In the genomic region with DNA sequence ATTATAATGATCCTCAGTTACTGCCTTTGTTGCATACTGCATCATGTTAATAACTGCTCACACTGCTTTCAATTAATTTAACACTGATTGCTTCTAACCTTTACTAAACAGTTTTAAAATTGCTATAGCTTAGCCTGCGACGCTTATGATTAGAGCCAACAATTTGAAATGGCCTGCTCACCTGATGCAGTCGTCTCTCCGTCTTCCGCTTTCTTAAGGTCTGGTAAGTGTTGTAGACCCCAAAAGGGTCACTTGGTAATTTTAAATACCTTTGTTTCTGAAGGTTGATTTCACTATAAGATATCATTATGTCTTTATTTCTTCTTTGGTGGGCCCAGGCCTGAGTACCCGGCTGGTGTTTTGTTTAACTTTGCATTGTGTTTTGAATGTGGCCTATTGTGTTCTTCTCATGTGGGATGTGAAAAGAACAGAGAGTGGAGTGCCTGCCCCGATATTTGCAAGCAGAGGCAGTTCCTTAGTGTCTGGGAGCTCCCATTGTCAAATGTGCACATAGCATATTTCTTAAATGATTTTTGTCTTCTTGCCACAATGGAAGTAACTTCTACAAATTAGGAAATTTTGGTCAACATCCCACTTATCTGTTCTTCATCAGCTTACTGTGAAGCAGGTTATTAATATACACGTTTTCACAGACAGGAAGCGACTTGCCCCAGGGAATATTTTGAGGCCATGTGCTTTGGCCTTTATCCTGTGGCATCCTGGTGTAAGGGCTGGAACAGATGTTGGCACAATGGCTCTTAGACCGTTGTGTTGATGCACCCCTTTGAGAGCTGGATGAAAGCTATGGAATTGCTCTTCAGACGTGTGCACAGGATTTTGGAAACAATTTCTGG, we compare ENCODE assay signal across 13 cellular contexts. TPM values are rescaled to one million over a fixed set of nuclear protein-coding genes. Genes with fewer than 3 reads are reported as not detected.
DNase-seq lines count a peak whose midpoint lies in the region; ATAC-seq, FAIRE-seq and TF ChIP-seq lines count a peak whose summit lies in the region.
"Had no signal": no experiment of that assay in that cellular context is flagged by ENCODE, and none has a peak within 500 bp of the region (broad histone marks: within the 10 kb centered on the region; RNA-seq: fewer than 3 reads in every experiment).

No MANE protein-coding gene starts in this region.

- no peak for TF ChIP-seq CTCF in BE2C (IDR thresholded peaks at IDR 0.05; ENCODE audit: low read depth, low read length)
- no peak for TF ChIP-seq CTCF in astrocyte (IDR thresholded peaks at IDR 0.05; ENCODE audit: insufficient read depth, low read depth, low read length)
- TF ChIP-seq CTCF in mesothelial cell of epicardium (IDR thresholded peaks at IDR 0.05; ENCODE audit: unreplicated experiment): no peak

- H3K4me1 Mint-ChIP-seq in astrocyte (ENCODE audit: low read depth, unreplicated experiment) (peaks cover 20% of the 10 kb centered on the region), mesothelial cell of epicardium (peaks cover 49% of the 10 kb centered on the region)
- peaks cover 38 to 89% (median 72%) of the 10 kb centered on the region in 7 donors for H3K4me1 Mint-ChIP-seq in naive thymus-derived CD4-positive, alpha-beta T cell

- H3K27ac Mint-ChIP-seq in astrocyte (ENCODE audit: unreplicated experiment) (peak overlapping the region; percentile 10), mesothelial cell of epicardium (no peak overlapping the region)
- H3K27ac Mint-ChIP-seq in naive thymus-derived CD4-positive, alpha-beta T cell: peak overlapping the region in 3 of 9 donors; percentile 2 to 36 (median 35)
- H3K27ac Mint-ChIP-seq: activated CD8-positive, alpha-beta T cell treated with anti-CD3 and anti-CD28 coated beads for 36 hours; activated naive CD8-positive, alpha-beta T cell treated with anti-CD3 and anti-CD28 coated beads, Interleukin-2, amount 10 ng/mL, durations not matched to agents 7 days and 5 days had no signal

- H3K27me3 Mint-ChIP-seq in astrocyte (ENCODE audit: low read depth, unreplicated experiment) (no peaks in the 10 kb centered on the region), mesothelial cell of epicardium (ENCODE audit: low read depth) (no peaks in the 10 kb centered on the region)
- no peaks in the 10 kb centered on the region for H3K27me3 Mint-ChIP-seq in naive thymus-derived CD4-positive, alpha-beta T cell
- H3K27me3 Mint-ChIP-seq: activated CD8-positive, alpha-beta T cell treated with anti-CD3 and anti-CD28 coated beads for 36 hours; activated naive CD8-positive, alpha-beta T cell treated with anti-CD3 and anti-CD28 coated beads, Interleukin-2, amount 10 ng/mL, durations not matched to agents 7 days and 5 days had no signal

- H3K36me3 ChIP-seq in BE2C (no peaks in the 10 kb centered on the region; the same call in 1 of the 2 replicates), astrocyte (ENCODE audit: insufficient read depth, low read length) (no peaks in the 10 kb centered on the region), small intestine (ENCODE audit: control insufficient read depth in 2 of 2, insufficient read depth in 2 of 2, low read length in 2 of 2) (peaks cover 2 to 4% of the 10 kb centered on the region in 2 donors)
- peaks cover 0 to 10% (median 0%) of the 10 kb centered on the region in 3 experiments for H3K36me3 ChIP-seq in naive thymus-derived CD4-positive, alpha-beta T cell (ENCODE audit: control insufficient read depth in 2 of 3, insufficient read depth in 3 of 3, low read length in 3 of 3)

- no peaks in the 10 kb centered on the region for H3K9me3 Mint-ChIP-seq in astrocyte (ENCODE audit: unreplicated experiment)
- no peaks in the 10 kb centered on the region for H3K9me3 Mint-ChIP-seq in naive thymus-derived CD4-positive, alpha-beta T cell
- no peaks in the 10 kb centered on the region for H3K9me3 Mint-ChIP-seq in mesothelial cell of epicardium
- H3K9me3 Mint-ChIP-seq: activated CD8-positive, alpha-beta T cell treated with anti-CD3 and anti-CD28 coated beads for 36 hours; activated naive CD8-positive, alpha-beta T cell treated with anti-CD3 and anti-CD28 coated beads, Interleukin-2, amount 10 ng/mL, durations not matched to agents 7 days and 5 days had no signal

- H3K9ac ChIP-seq in astrocyte (ENCODE audit: low read length): no peak overlapping the region

- no peak overlapping the region for H3K27ac ChIP-seq in astrocyte (ENCODE audit: low read depth, low read length)
- no peak overlapping the region for H3K27ac ChIP-seq in naive thymus-derived CD4-positive, alpha-beta T cell (ENCODE audit: low read depth, low read length)
- no peak overlapping the region for H3K27ac ChIP-seq in small intestine (ENCODE audit: low read depth in 1 of 2, low read length in 1 of 2)

- no peak overlapping the region for H2AFZ ChIP-seq in astrocyte (ENCODE audit: low read depth, low read length)

- FAIRE-seq in GM19239 (lab: Jason Lieb, UNC): peak; percentile 78
- no peak for FAIRE-seq in astrocyte (lab: Jason Lieb, UNC)
- no peak for FAIRE-seq in small intestine (lab: Jason Lieb, UNC)
- FAIRE-seq: urothelium cell line had no signal

- H3K27me3 ChIP-seq in BE2C: no peaks in the 10 kb centered on the region
- H3K27me3 ChIP-seq in astrocyte (ENCODE audit: insufficient read depth, low read length): no peaks in the 10 kb centered on the region
- H3K27me3 ChIP-seq in naive thymus-derived CD4-positive, alpha-beta T cell (ENCODE audit: control insufficient read depth in 2 of 2, insufficient read depth in 2 of 2, low read length in 2 of 2): no peaks in the 10 kb centered on the region
- H3K27me3 ChIP-seq in small intestine (ENCODE audit: control insufficient read depth in 2 of 2, insufficient read depth in 2 of 2, low read length in 2 of 2): no peaks in the 10 kb centered on the region

- peaks cover 21% of the 10 kb centered on the region for H3K79me2 ChIP-seq in astrocyte (ENCODE audit: insufficient read depth, low read length)

- no peaks in the 10 kb centered on the region for H4K20me1 ChIP-seq in astrocyte (ENCODE audit: insufficient read depth, low read length)

- ATAC-seq in naive thymus-derived CD4-positive, alpha-beta T cell: no peak
- ATAC-seq: activated CD8-positive, alpha-beta T cell treated with anti-CD3 and anti-CD28 coated beads for 36 hours had no signal

- H3K4me2 ChIP-seq in astrocyte (ENCODE audit: low read length): no peak overlapping the region

- H3K4me3 ChIP-seq in BE2C (ENCODE audit: low read depth, low read length): no peak overlapping the region
- H3K4me3 ChIP-seq in astrocyte (ENCODE audit: insufficient read depth, low read depth, low read length): no peak overlapping the region
- H3K4me3 ChIP-seq in naive thymus-derived CD4-positive, alpha-beta T cell (ENCODE audit: low read length): no peak overlapping the region
- H3K4me3 ChIP-seq in small intestine (ENCODE audit: low read depth in 1 of 2, low read length in 2 of 2): no peak overlapping the region

- WGBS in small intestine, 3 donors: 77 to 87% (median 86%) methylated on average over 11 of the region's 11 CpGs

- POLR2A ChIA-PET in naive thymus-derived CD4-positive, alpha-beta T cell (lab: Charles Lee): interaction anchor here (1.7 kb wide), 1 partner anchor 9 kb away, joined by 5 read pairs; no protein-coding TSS in a partner anchor

- no peak overlapping the region for H3K4me3 Mint-ChIP-seq in astrocyte (ENCODE audit: unreplicated experiment)
- H3K4me3 Mint-ChIP-seq in naive thymus-derived CD4-positive, alpha-beta T cell: peak overlapping the region in 7 of 10 donors; percentile 6 to 91 (median 38)
- no peak overlapping the region for H3K4me3 Mint-ChIP-seq in mesothelial cell of epicardium
- H3K4me3 Mint-ChIP-seq: activated naive CD8-positive, alpha-beta T cell treated with anti-CD3 and anti-CD28 coated beads, Interleukin-2, amount 10 ng/mL, durations not matched to agents 7 days and 5 days had no signal

- no peaks in the 10 kb centered on the region for H3K9me3 ChIP-seq in BE2C
- no peaks in the 10 kb centered on the region for H3K9me3 ChIP-seq in astrocyte (ENCODE audit: insufficient read depth, low read depth, low read length)
- no peaks in the 10 kb centered on the region for H3K9me3 ChIP-seq in naive thymus-derived CD4-positive, alpha-beta T cell (ENCODE audit: control insufficient read depth in 2 of 3, low read length in 3 of 3)
- H3K9me3 ChIP-seq in small intestine (ENCODE audit: control insufficient read depth, low read depth): no peaks in the 10 kb centered on the region

- H3K4me1 ChIP-seq in BE2C: peaks cover 9% of the 10 kb centered on the region
- H3K4me1 ChIP-seq in astrocyte (ENCODE audit: insufficient read depth, low read length): peaks cover 12% of the 10 kb centered on the region
- H3K4me1 ChIP-seq in naive thymus-derived CD4-positive, alpha-beta T cell (ENCODE audit: control insufficient read depth in 2 of 2, insufficient read depth in 2 of 2, low read length in 2 of 2): peaks cover 10 to 21% of the 10 kb centered on the region in 2 donors
- H3K4me1 ChIP-seq in small intestine (ENCODE audit: control insufficient read depth in 2 of 2, insufficient read depth in 1 of 2, low read depth in 1 of 2, low read length in 1 of 2): peaks cover 2 to 13% of the 10 kb centered on the region in 2 donors

- intact Hi-C loops in naive thymus-derived CD4-positive, alpha-beta T cell (cut with micrococcal nuclease): loop anchor here in 1 of 2 donors (5.0 to 10.0 kb wide), 4 partner anchors 427 to 1148 kb away; partner anchors contain the start of genes N4BP1 and SHCBP1

- DNase-seq in BE2C: peak; percentile 64
- DNase-seq in GM19239 (ENCODE audit: insufficient read length, low spot score): no peak
- no peak for DNase-seq in astrocyte (ENCODE audit: low read depth)
- no peak for DNase-seq in naive thymus-derived CD4-positive, alpha-beta T cell
- no peak for DNase-seq in DMS79 (lab: John Stamatoyannopoulos, UW)
- no peak for DNase-seq in cerebellar nuclear complex (lab: John Stamatoyannopoulos, UW)
- DNase-seq in small intestine: no peak
- DNase-seq in mesothelial cell of epicardium (ENCODE audit: low spot score in 2 of 2, unreplicated experiment in 2 of 2): no peak
- DNase-seq: activated CD8-positive, alpha-beta T cell treated with anti-CD3 and anti-CD28 coated beads for 36 hours; activated naive CD8-positive, alpha-beta T cell treated with anti-CD3 and anti-CD28 coated beads, Interleukin-2, amount 10 ng/mL, durations not matched to agents 7 days and 5 days; COR-L47; MV-4-11 had no signal

- CTCF ChIA-PET in naive thymus-derived CD4-positive, alpha-beta T cell (lab: Charles Lee): interaction anchor here (0.7 kb wide), 1 partner anchor 108 kb away, joined by 3 read pairs; no protein-coding TSS in a partner anchor

- H3K36me3 Mint-ChIP-seq in astrocyte (ENCODE audit: low read depth, unreplicated experiment) (peaks cover 1% of the 10 kb centered on the region), mesothelial cell of epicardium (no peaks in the 10 kb centered on the region)
- H3K36me3 Mint-ChIP-seq in naive thymus-derived CD4-positive, alpha-beta T cell: peaks cover 0 to 33% (median 6%) of the 10 kb centered on the region in 5 donors

RNA-seq across cellular contexts. Expression of gene PHKB, which starts 2.9 kb away (rescaled TPM):
- polyA plus RNA-seq in BE2C (2012; ENCODE audit: insufficient read depth, insufficient read length, low read depth): 56.5 TPM
- total RNA-seq in astrocyte: 39.8 and 49.6 TPM in 2 replicates
- 10 to 100 TPM; 48.5 to 82.9 (median 50.7) TPM for total RNA-seq in naive thymus-derived CD4-positive, alpha-beta T cell
- polyA plus RNA-seq in naive thymus-derived CD4-positive, alpha-beta T cell: 10 to 100 TPM; 23.9 to 37.1 TPM
- 10 to 100 TPM; 27.0 to 44.1 (median 29.9) TPM for polyA plus RNA-seq in small intestine
- 63.1 to 68.1 TPM (median 64.8 TPM) in 3 replicates for total RNA-seq in mesothelial cell of epicardium

RNA-seq across cellular contexts. Expression of gene ITFG1, which starts 3.1 kb away (rescaled TPM):
- polyA plus RNA-seq in BE2C (2012; ENCODE audit: insufficient read depth, insufficient read length, low read depth): 47.1 TPM
- 52.7 and 58.9 TPM in 2 replicates for total RNA-seq in astrocyte
- 10 to 100 TPM; 21.7 to 34.3 (median 29.8) TPM for total RNA-seq in naive thymus-derived CD4-positive, alpha-beta T cell
- polyA plus RNA-seq in naive thymus-derived CD4-positive, alpha-beta T cell: 10 to 100 TPM; 20.8 to 24.9 TPM
- 10 to 100 TPM; 19.5 to 31.3 (median 19.7) TPM for polyA plus RNA-seq in small intestine
- 44.7 to 49.2 TPM (median 48.5 TPM) in 3 replicates for total RNA-seq in mesothelial cell of epicardium

Comparison
In these comparisons a context has a peak if more than half of its experiments do, and no peak if none do; other contexts are left out.
1. H3K4me3 Mint-ChIP-seq: peak in naive thymus-derived CD4-positive, alpha-beta T cell (7 of 10); none in astrocyte (single experiment) and mesothelial cell of epicardium (single experiment).